8 cellular contexts compared by ENCODE assay signal in the genomic region with DNA sequence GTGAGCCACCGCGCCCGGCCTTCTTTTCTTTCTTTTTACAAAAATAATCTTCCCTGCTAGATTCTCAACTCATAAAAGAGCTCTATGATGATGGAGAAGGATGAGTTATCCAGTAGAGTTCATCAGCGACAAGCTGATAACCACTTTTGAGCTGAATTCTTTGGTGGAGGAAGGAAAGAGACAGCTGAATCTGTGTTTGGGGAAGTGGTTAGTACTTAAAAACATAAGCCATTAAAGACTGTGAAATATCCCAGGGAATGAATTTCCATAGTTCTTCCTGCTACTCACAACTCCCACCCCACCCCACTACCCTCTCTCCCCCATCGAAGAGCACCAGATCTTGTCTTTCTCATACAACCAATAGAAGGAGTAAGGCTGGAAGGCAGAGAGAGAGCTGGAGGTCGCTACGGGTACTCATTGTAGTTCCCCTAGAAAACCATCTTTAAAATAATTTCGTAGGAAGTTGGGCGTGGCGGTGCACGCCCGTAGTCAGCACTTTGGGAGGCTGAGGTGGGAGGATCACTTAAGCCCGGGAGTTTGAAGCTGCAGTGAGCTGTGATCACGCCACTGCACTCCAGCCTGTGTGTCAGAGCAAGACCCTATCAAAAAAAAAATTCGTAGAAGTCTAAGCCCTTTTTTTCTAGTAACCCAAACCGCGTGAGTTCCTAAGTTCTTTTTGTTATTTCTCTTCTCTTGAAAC. TPM values are rescaled to one million over a fixed set of nuclear protein-coding genes. Genes with fewer than 3 reads are reported as not detected.
DNase-seq lines count a peak whose midpoint lies in the region; ATAC-seq and TF ChIP-seq lines count a peak whose summit lies in the region.

No MANE protein-coding gene starts in this region.

- no peaks in the 10 kb centered on the region for H3K27me3 ChIP-seq in CD4-positive, alpha-beta T cell (ENCODE audit: control insufficient read depth, insufficient read depth, low read length)
- no peaks in the 10 kb centered on the region for H3K27me3 ChIP-seq in cardiac muscle cell

- intact Hi-C loops in CD4-positive, alpha-beta T cell (cut with DNase I, micrococcal nuclease): loop anchor here (1.0 to 5.0 kb wide), 6 partner anchors 15 to 105 kb away; a partner anchor contains a TSS

- H3K4me3 Mint-ChIP-seq in CD4-positive, alpha-beta T cell: peak overlapping the region; percentile 95

- POLR2A ChIA-PET in CD4-positive, alpha-beta T cell (lab: Charles Lee): interaction anchor here (0.6 to 3.0 kb wide), 20 partner anchors 13 to 234 kb away, joined by 3 to 28 read pairs (median 4); a partner anchor contains a TSS

- no peaks in the 10 kb centered on the region for H3K36me3 ChIP-seq in cardiac muscle cell

- H3K36me3 Mint-ChIP-seq in CD4-positive, alpha-beta T cell (ENCODE audit: low read depth): no peaks in the 10 kb centered on the region

- H3K4me1 Mint-ChIP-seq in CD4-positive, alpha-beta T cell (ENCODE audit: low read depth): peaks cover 19% of the 10 kb centered on the region

- no peak for TF ChIP-seq CTCF in CD4-positive, alpha-beta T cell (IDR thresholded peaks at IDR 0.05)
- TF ChIP-seq CTCF in cardiac muscle cell (IDR thresholded peaks at IDR 0.05; ENCODE audit: low read depth, low read length): no peak

- no peaks in the 10 kb centered on the region for H3K9me3 ChIP-seq in CD4-positive, alpha-beta T cell (ENCODE audit: control insufficient read depth, low read length)
- no peaks in the 10 kb centered on the region for H3K9me3 ChIP-seq in cardiac muscle cell (ENCODE audit: low read depth)

- H3K4me3 ChIP-seq in cardiac muscle cell (peak overlapping the region; percentile 51), skin epidermis (peak overlapping the region; percentile 39 to 83 (median 57))

- CTCF ChIA-PET in CD4-positive, alpha-beta T cell (lab: Charles Lee): interaction anchor here (0.7 to 4.5 kb wide), 14 partner anchors 15 to 108 kb away, joined by 3 to 37 read pairs (median 6); a partner anchor contains a TSS

- no peaks in the 10 kb centered on the region for H3K9me3 Mint-ChIP-seq in CD4-positive, alpha-beta T cell

- H3K27ac ChIP-seq in CD4-positive, alpha-beta T cell (ENCODE audit: low read depth, low read length): peak overlapping the region; percentile 50
- H3K27ac ChIP-seq in cardiac muscle cell (no peak overlapping the region), skin epidermis (peak overlapping the region in 19 of 21 experiments; percentile 12 to 76 (median 64))

- peaks cover 4% of the 10 kb centered on the region for H3K4me1 ChIP-seq in cardiac muscle cell (ENCODE audit: low read depth)

- peak overlapping the region; percentile 82 for H3K27ac Mint-ChIP-seq in CD4-positive, alpha-beta T cell

- H3K27me3 Mint-ChIP-seq in CD4-positive, alpha-beta T cell: no peaks in the 10 kb centered on the region

- no peak for DNase-seq in CD4-positive, alpha-beta T cell
- peak; percentile 54 to 60 for DNase-seq in activated CD4-positive, alpha-beta T cell treated with anti-CD3 and anti-CD28 coated beads, Interleukin-2, amount 50 U/mL, for 48 hours
- no peak for DNase-seq in cardiac muscle cell (ENCODE audit: low read depth in 1 of 2, low spot score in 1 of 2)
- DNase-seq in NCI-H82 (lab: John Stamatoyannopoulos, UW): no peak
- no peak for DNase-seq in NCI-H526 treated with DMSO at 0.1 percent for 48 hours (lab: John Stamatoyannopoulos, UW)
- DNase-seq in HuH-7.5 (ENCODE audit: low spot score): no peak

- peak; percentile 33 for ATAC-seq in CD4-positive, alpha-beta T cell (ENCODE audit: poor library complexity)
- ATAC-seq in HG03354 (IDR thresholded peaks at IDR 0.05; ENCODE audit: poor library complexity, severe bottlenecking, unreplicated experiment): peak; percentile 19

RNA-seq across cellular contexts. Expression of a gene that starts 0.6 kb away (rescaled TPM):
- under 1 TPM; 0.20 to 0.71 TPM for total RNA-seq in CD4-positive, alpha-beta T cell
- total RNA-seq in cardiac muscle cell: 7.8 and 23.9 TPM in 2 replicates
- 1.3 and 4.8 TPM in 2 replicates for polyA plus RNA-seq in cardiac muscle cell

RNA-seq across cellular contexts. Expression of a gene that starts 27.9 kb away (rescaled TPM):
- total RNA-seq in CD4-positive, alpha-beta T cell: 100 to 1,000 TPM; 757 to 763 TPM
- total RNA-seq in cardiac muscle cell: 435 and 511 TPM in 2 replicates
- polyA plus RNA-seq in cardiac muscle cell: 548 and 553 TPM in 2 replicates

RNA-seq across cellular contexts. Expression of a gene that starts 32.0 kb away (rescaled TPM):
- 10 to 100 TPM; 30.9 to 33.8 TPM for total RNA-seq in CD4-positive, alpha-beta T cell
- 69.5 and 71.0 TPM in 2 replicates for total RNA-seq in cardiac muscle cell
- 73.3 and 75.4 TPM in 2 replicates for polyA plus RNA-seq in cardiac muscle cell

RNA-seq across cellular contexts. Expression of a gene that starts 35.5 kb away (rescaled TPM):
- 10 to 100 TPM; 14.0 to 15.8 TPM for total RNA-seq in CD4-positive, alpha-beta T cell
- 15.5 and 30.4 TPM in 2 replicates for total RNA-seq in cardiac muscle cell
- 13.0 and 19.2 TPM in 2 replicates for polyA plus RNA-seq in cardiac muscle cell

RNA-seq across cellular contexts. Expression of a gene that starts 54.0 kb away (rescaled TPM):
- total RNA-seq in CD4-positive, alpha-beta T cell: 10 to 100 TPM; 21.0 to 22.7 TPM
- total RNA-seq in cardiac muscle cell: 117 and 119 TPM in 2 replicates
- polyA plus RNA-seq in cardiac muscle cell: 138 and 140 TPM in 2 replicates

Comparison
In these comparisons a context has a peak if more than half of its experiments do, and no peak if none do; other contexts are left out.
1. DNase-seq: peak in activated CD4-positive, alpha-beta T cell treated with anti-CD3 and anti-CD28 coated beads, Interleukin-2, amount 50 U/mL, for 48 hours (2 of 2); none in CD4-positive, alpha-beta T cell (0 of 10), cardiac muscle cell (0 of 2), NCI-H82 (single experiment), NCI-H526 treated with DMSO at 0.1 percent for 48 hours (single experiment) and HuH-7.5 (single experiment).